In genomic region chr2:152561251-152561650, GRCh38 we compare ENCODE assay signal across 25 cellular contexts.
"Had no signal": no experiment of that assay in that cellular context is flagged by ENCODE, and none has a peak within 500 bp of the region (broad histone marks: within the 10 kb centered on the region; RNA-seq: fewer than 3 reads in every experiment).

No MANE protein-coding gene starts in this region.

- H3K27me3 ChIP-seq: body of pancreas, heart left ventricle had no signal

- H3K27ac ChIP-seq: body of pancreas, epithelial cell of prostate, esophagus squamous epithelium, heart left ventricle had no signal

- H3K9me3 ChIP-seq: body of pancreas, esophagus squamous epithelium, heart left ventricle had no signal

- DNase-seq: activated CD4-positive, alpha-beta memory T cell treated with anti-CD3 and anti-CD28 coated beads for 36 hours; activated CD4-positive, alpha-beta T cell treated with anti-CD3 and anti-CD28 coated beads for 36 hours; activated CD4-positive, alpha-beta T cell treated with anti-CD3 and anti-CD28 coated beads, Interleukin-2, amount 10 ng/mL, durations not matched to agents 24 days and 14 days; activated CD4-positive, CD25-positive, alpha-beta regulatory T cell; activated CD4-positive, CD25-positive, alpha-beta regulatory T cell treated with anti-CD3 and anti-CD28 coated beads, Interleukin-2, amount 50 U/mL, for 72 hours; activated CD8-positive, alpha-beta memory T cell treated with anti-CD3 and anti-CD28 coated beads, Interleukin-2, amount 10 ng/mL, durations not matched to agents 7 days and 5 days; activated CD8-positive, alpha-beta memory T cell treated with anti-CD3 and anti-CD28 coated beads, Interleukin-2, amount 50 U/mL, for 4 hours; activated CD8-positive, alpha-beta T cell treated with anti-CD3 and anti-CD28 coated beads, Interleukin-2, amount 10 ng/mL, durations not matched to agents 7 days and 5 days; activated gamma-delta T cell; activated naive CD4-positive, alpha-beta T cell treated with anti-CD3 and anti-CD28 coated beads, Interleukin-2, amount 50 U/mL, for 16 hours; activated naive CD4-positive, alpha-beta T cell treated with Interleukin-2 at 50 U/mL for 16 hours; activated T-cell treated with anti-CD3 and anti-CD28 coated beads, Interleukin-2, amount 50 U/mL, for 24 hours; activated T-cell treated with anti-CD3 and anti-CD28 coated beads, Interleukin-2, amount 50 U/mL, for 72 hours; amniotic stem cell; aorta; body of pancreas; caudate nucleus; cortex of kidney; dermis blood vessel endothelial cell; effector CD8-positive, alpha-beta T cell; esophagus squamous epithelium; glutamatergic neuron; heart left ventricle; T-helper 2 cell had no signal

- ATAC-seq: activated CD4-positive, alpha-beta T cell treated with anti-CD3 and anti-CD28 coated beads for 36 hours; activated CD8-positive, alpha-beta memory T cell treated with anti-CD3 and anti-CD28 coated beads, Interleukin-2, amount 10 ng/mL, durations not matched to agents 7 days and 5 days; activated CD8-positive, alpha-beta T cell treated with anti-CD3 and anti-CD28 coated beads, Interleukin-2, amount 10 ng/mL, durations not matched to agents 7 days and 5 days; activated T-cell treated with anti-CD3 and anti-CD28 coated beads, Interleukin-2, amount 50 U/mL, for 72 hours; body of pancreas; heart left ventricle had no signal

- H3K4me3 ChIP-seq: body of pancreas, esophagus squamous epithelium, heart left ventricle had no signal

- H3K4me1 ChIP-seq: body of pancreas, esophagus squamous epithelium had no signal
